Comparison of ENCODE assay signal across 1 cellular context in the genomic region with DNA sequence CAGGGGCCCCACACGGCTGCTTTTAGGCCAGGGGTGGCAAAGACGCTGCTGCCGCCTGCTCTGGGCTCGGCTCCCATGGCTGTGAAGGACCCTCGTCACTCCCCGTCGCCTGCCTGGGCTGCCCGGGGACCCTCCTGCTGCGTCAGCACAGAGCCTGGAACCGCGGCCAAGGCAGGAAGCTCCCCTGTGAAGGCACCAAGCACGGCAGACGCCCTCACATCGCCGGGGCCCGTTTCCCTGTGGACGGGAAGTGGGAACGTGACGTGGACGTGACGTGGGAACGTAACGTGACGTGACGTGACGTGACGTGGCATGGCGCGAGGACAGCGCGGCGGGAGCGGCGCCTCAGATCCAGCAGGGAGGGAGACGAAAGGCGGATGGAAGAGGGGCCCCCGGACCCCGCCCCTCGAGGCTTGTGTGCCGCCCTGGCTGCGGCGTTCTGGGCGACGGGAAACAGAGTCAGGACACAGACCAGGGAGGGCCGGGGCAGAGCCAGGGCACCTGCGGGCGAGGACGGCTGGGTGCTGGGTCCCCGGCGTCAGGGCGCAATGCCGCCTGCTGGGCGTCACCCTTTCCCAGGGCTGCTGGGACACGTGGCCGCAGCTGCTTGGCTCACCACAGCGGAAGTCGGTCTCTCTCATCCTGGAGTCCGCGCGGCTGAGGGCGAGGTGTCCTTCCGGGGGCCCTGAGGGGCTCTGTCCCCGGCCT.
TF ChIP-seq lines count a peak whose summit lies in the region.

No MANE protein-coding gene starts in this region.

TF ChIP-seq in HEK293T, 16 proteins besides CTCF, POLR2A, EP300 and RAD21 (continued from another document):
- TF ChIP-seq, protein P1, sequence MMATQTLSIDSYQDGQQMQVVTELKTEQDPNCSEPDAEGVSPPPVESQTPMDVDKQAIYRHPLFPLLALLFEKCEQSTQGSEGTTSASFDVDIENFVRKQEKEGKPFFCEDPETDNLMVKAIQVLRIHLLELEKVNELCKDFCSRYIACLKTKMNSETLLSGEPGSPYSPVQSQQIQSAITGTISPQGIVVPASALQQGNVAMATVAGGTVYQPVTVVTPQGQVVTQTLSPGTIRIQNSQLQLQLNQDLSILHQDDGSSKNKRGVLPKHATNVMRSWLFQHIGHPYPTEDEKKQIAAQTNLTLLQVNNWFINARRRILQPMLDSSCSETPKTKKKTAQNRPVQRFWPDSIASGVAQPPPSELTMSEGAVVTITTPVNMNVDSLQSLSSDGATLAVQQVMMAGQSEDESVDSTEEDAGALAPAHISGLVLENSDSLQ (IDR thresholded peaks at IDR 0.05), result no peak
- TF ChIP-seq FOXK2 (IDR thresholded peaks at IDR 0.05), result no peak
- TF ChIP-seq ELF4 (IDR thresholded peaks at IDR 0.05), result no peak
- no peak for TF ChIP-seq LEF1 (IDR thresholded peaks at IDR 0.05; ENCODE audit: borderline replicate concordance)
TF ChIP-seq in HEK293T: peak in this region for 0.
